1 cellular context compared by ENCODE assay signal in the genomic region with DNA sequence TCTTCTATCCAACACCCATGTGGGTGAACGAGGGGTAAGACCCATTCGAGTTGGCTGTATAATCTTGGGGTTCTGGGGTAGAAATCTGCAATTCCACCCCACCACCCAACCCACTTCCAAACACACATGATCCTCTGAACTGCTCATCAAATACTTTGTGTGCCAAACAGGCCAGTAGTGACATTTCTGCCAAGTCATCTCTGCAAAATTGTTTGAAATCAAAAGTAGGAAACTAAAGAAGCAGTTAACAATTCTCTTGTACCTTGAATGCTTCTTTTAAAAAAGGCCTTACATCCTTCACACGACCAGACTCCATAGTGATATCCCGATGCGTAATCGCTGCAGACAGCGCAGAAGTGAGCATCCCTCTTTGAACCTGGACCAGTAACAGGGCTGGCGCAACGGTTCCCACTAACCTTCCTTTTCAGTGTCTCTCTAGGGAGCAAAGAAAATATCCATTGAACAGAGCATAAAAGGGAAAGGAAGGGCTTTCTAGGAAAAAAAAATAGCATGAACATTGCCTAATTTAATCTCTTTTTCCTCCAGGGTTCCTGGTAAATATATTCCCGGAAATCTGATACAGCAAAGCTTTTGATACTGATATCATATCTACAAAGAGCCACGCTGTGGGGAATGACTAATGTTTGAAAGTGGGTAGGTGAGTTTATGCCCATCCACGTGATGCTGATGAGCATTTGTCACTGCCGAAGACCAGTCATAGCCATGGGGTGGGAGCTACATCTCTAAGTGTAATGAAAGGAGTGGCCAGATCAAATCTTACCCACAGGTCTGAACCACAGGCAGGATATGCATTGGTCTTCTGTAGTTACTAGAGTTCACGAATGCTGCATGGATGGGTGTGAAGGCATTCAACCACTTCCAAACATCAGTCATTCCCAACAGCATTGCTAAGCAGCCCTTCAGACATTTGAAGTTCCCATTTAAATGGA.
A peak's percentile ranks its signal among the peaks of the same experiment; 100 is the strongest.
TF ChIP-seq lines count a peak whose summit lies in the region.

No MANE protein-coding gene starts in this region.

TF ChIP-seq in K562, 482 proteins besides CTCF, POLR2A, EP300 and RAD21 (continued from another document and continues in another):
- TF ChIP-seq, protein P1, sequence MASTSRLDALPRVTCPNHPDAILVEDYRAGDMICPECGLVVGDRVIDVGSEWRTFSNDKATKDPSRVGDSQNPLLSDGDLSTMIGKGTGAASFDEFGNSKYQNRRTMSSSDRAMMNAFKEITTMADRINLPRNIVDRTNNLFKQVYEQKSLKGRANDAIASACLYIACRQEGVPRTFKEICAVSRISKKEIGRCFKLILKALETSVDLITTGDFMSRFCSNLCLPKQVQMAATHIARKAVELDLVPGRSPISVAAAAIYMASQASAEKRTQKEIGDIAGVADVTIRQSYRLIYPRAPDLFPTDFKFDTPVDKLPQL (IDR thresholded peaks at IDR 0.05; ENCODE audit: extremely low read depth, insufficient read length), result no peak
- peak; percentile 87 for TF ChIP-seq SMARCA4 (IDR thresholded peaks at IDR 0.05)
- TF ChIP-seq CCNT2 (IDR thresholded peaks at IDR 0.05; ENCODE audit: borderline replicate concordance, extremely low read depth, insufficient read length, low read depth, low read length), result peak; percentile 29
- no peak for TF ChIP-seq HSF4 (CRISPR knock-in tag; IDR thresholded peaks at IDR 0.05; ENCODE audit: borderline replicate concordance)
- TF ChIP-seq, protein P2, sequence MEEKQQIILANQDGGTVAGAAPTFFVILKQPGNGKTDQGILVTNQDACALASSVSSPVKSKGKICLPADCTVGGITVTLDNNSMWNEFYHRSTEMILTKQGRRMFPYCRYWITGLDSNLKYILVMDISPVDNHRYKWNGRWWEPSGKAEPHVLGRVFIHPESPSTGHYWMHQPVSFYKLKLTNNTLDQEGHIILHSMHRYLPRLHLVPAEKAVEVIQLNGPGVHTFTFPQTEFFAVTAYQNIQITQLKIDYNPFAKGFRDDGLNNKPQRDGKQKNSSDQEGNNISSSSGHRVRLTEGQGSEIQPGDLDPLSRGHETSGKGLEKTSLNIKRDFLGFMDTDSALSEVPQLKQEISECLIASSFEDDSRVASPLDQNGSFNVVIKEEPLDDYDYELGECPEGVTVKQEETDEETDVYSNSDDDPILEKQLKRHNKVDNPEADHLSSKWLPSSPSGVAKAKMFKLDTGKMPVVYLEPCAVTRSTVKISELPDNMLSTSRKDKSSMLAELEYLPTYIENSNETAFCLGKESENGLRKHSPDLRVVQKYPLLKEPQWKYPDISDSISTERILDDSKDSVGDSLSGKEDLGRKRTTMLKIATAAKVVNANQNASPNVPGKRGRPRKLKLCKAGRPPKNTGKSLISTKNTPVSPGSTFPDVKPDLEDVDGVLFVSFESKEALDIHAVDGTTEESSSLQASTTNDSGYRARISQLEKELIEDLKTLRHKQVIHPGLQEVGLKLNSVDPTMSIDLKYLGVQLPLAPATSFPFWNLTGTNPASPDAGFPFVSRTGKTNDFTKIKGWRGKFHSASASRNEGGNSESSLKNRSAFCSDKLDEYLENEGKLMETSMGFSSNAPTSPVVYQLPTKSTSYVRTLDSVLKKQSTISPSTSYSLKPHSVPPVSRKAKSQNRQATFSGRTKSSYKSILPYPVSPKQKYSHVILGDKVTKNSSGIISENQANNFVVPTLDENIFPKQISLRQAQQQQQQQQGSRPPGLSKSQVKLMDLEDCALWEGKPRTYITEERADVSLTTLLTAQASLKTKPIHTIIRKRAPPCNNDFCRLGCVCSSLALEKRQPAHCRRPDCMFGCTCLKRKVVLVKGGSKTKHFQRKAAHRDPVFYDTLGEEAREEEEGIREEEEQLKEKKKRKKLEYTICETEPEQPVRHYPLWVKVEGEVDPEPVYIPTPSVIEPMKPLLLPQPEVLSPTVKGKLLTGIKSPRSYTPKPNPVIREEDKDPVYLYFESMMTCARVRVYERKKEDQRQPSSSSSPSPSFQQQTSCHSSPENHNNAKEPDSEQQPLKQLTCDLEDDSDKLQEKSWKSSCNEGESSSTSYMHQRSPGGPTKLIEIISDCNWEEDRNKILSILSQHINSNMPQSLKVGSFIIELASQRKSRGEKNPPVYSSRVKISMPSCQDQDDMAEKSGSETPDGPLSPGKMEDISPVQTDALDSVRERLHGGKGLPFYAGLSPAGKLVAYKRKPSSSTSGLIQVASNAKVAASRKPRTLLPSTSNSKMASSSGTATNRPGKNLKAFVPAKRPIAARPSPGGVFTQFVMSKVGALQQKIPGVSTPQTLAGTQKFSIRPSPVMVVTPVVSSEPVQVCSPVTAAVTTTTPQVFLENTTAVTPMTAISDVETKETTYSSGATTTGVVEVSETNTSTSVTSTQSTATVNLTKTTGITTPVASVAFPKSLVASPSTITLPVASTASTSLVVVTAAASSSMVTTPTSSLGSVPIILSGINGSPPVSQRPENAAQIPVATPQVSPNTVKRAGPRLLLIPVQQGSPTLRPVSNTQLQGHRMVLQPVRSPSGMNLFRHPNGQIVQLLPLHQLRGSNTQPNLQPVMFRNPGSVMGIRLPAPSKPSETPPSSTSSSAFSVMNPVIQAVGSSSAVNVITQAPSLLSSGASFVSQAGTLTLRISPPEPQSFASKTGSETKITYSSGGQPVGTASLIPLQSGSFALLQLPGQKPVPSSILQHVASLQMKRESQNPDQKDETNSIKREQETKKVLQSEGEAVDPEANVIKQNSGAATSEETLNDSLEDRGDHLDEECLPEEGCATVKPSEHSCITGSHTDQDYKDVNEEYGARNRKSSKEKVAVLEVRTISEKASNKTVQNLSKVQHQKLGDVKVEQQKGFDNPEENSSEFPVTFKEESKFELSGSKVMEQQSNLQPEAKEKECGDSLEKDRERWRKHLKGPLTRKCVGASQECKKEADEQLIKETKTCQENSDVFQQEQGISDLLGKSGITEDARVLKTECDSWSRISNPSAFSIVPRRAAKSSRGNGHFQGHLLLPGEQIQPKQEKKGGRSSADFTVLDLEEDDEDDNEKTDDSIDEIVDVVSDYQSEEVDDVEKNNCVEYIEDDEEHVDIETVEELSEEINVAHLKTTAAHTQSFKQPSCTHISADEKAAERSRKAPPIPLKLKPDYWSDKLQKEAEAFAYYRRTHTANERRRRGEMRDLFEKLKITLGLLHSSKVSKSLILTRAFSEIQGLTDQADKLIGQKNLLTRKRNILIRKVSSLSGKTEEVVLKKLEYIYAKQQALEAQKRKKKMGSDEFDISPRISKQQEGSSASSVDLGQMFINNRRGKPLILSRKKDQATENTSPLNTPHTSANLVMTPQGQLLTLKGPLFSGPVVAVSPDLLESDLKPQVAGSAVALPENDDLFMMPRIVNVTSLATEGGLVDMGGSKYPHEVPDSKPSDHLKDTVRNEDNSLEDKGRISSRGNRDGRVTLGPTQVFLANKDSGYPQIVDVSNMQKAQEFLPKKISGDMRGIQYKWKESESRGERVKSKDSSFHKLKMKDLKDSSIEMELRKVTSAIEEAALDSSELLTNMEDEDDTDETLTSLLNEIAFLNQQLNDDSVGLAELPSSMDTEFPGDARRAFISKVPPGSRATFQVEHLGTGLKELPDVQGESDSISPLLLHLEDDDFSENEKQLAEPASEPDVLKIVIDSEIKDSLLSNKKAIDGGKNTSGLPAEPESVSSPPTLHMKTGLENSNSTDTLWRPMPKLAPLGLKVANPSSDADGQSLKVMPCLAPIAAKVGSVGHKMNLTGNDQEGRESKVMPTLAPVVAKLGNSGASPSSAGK (IDR thresholded peaks at IDR 0.05), result peak; percentile 60; the same call in 1 of the 2 replicates
- TF ChIP-seq JUN (IDR thresholded peaks at IDR 0.05; ENCODE audit: borderline replicate concordance, low read depth, low read length), result peak; percentile 72; the same call in 1 of the 2 replicates
- no peak for TF ChIP-seq JUN (CRISPR knock-in tag; IDR thresholded peaks at IDR 0.05; ENCODE audit: borderline replicate concordance)
- no peak for TF ChIP-seq ZNF79 (CRISPR knock-in tag; IDR thresholded peaks at IDR 0.05; ENCODE audit: low read depth)
- TF ChIP-seq PHF21A (IDR thresholded peaks at IDR 0.05; ENCODE audit: borderline replicate concordance, low read depth), result no peak
- 0 out of 2 replicates have a peak, but pooled peaks have one; percentile 34 for TF ChIP-seq MTA1 (IDR thresholded peaks at IDR 0.05; ENCODE audit: borderline replicate concordance)
- no peak for TF ChIP-seq SMAD3 (CRISPR knock-in tag; conservative IDR thresholded peaks at IDR 0.05)
- TF ChIP-seq DACH1 (IDR thresholded peaks at IDR 0.05; ENCODE audit: partially characterized antibody), result no peak
- no peak for TF ChIP-seq ZNF551 (CRISPR knock-in tag; IDR thresholded peaks at IDR 0.05)
- peak; percentile 88 for TF ChIP-seq STAT5A (IDR thresholded peaks at IDR 0.05; ENCODE audit: borderline replicate concordance, low read length)
- no peak for TF ChIP-seq FUS (optimal IDR thresholded peaks at IDR 0.05; ENCODE audit: low read depth, low read length)
- no peak for TF ChIP-seq U2AF1 (optimal IDR thresholded peaks at IDR 0.05; ENCODE audit: low read depth, low read length)
- peak; percentile 63 for TF ChIP-seq NCOR1 (IDR thresholded peaks at IDR 0.05)
- TF ChIP-seq ZNF124 (CRISPR knock-in tag; IDR thresholded peaks at IDR 0.05), result no peak
- no peak for TF ChIP-seq DEAF1 (CRISPR knock-in tag; IDR thresholded peaks at IDR 0.05)
- no peak for TF ChIP-seq CHD7 (IDR thresholded peaks at IDR 0.05; ENCODE audit: low read depth, low read length)
- TF ChIP-seq DLX4 (CRISPR knock-in tag; IDR thresholded peaks at IDR 0.05), result no peak
